Comparison of ENCODE assay signal across 14 cellular contexts in genomic region chr4:6277935-6278800, GRCh38. TPM values are rescaled to one million over a fixed set of nuclear protein-coding genes. Genes with fewer than 3 reads are reported as not detected.
DNase-seq lines count a peak whose midpoint lies in the region; ATAC-seq and TF ChIP-seq lines count a peak whose summit lies in the region.
"Had no signal": no experiment of that assay in that cellular context is flagged by ENCODE, and none has a peak within 500 bp of the region (broad histone marks: within the 10 kb centered on the region; RNA-seq: fewer than 3 reads in every experiment).

No MANE protein-coding gene starts in this region.

- no peaks in the 10 kb centered on the region for H3K9me3 ChIP-seq in duodenal mucosa (ENCODE audit: control insufficient read depth in 1 of 2, low read length in 2 of 2)
- no peaks in the 10 kb centered on the region for H3K9me3 ChIP-seq in mucosa of rectum (ENCODE audit: control insufficient read depth in 2 of 2, low read length in 2 of 2)
- H3K9me3 ChIP-seq: SJCRH30 had no signal

- no peak for TF ChIP-seq CTCF in type B pancreatic cell (conservative IDR thresholded peaks at IDR 0.05)

- H3K27ac Mint-ChIP-seq in type B pancreatic cell: peak overlapping the region; percentile 66
- H3K27ac Mint-ChIP-seq: WTC11 had no signal

- peaks cover 2 to 15% of the 10 kb centered on the region in 2 donors for H3K36me3 ChIP-seq in duodenal mucosa (ENCODE audit: control insufficient read depth in 1 of 2, insufficient read depth in 2 of 2, low read length in 2 of 2)
- no peaks in the 10 kb centered on the region for H3K36me3 ChIP-seq in mucosa of rectum (ENCODE audit: control insufficient read depth in 2 of 2, insufficient read depth in 2 of 2, low read length in 2 of 2)
- H3K36me3 ChIP-seq: SJCRH30 had no signal

- H3K9ac ChIP-seq in duodenal mucosa (ENCODE audit: low read depth in 1 of 2, low read length in 2 of 2) (peak overlapping the region; percentile 1 to 73), mucosa of rectum (ENCODE audit: low read depth in 1 of 2, low read length in 2 of 2) (peak overlapping the region in 1 of 2 donors; percentile 2)

- H3K27ac ChIP-seq in duodenal mucosa (ENCODE audit: low read depth, low read length) (peak overlapping the region; percentile 46), mucosa of rectum (ENCODE audit: low read depth in 2 of 2, low read length in 2 of 2) (peak overlapping the region; percentile 35 to 53)
- H3K27ac ChIP-seq: SJCRH30 had no signal

- H3K4me1 ChIP-seq in duodenal mucosa (ENCODE audit: control insufficient read depth in 1 of 2, insufficient read depth in 2 of 2, low read length in 2 of 2) (peaks cover 58 to 82% of the 10 kb centered on the region in 2 donors), mucosa of rectum (ENCODE audit: control insufficient read depth in 2 of 2, insufficient read depth in 2 of 2, low read length in 2 of 2) (peaks cover 16 to 25% of the 10 kb centered on the region in 2 donors)

- H3K4me3 Mint-ChIP-seq in activated T-cell treated with anti-CD3 and anti-CD28 coated beads, Interleukin-2, amount 50 U/mL, for 4 hours: peak overlapping the region; percentile 48
- peak overlapping the region; percentile 65 for H3K4me3 Mint-ChIP-seq in type B pancreatic cell
- H3K4me3 Mint-ChIP-seq: WTC11 had no signal

- H3K27me3 ChIP-seq in duodenal mucosa (ENCODE audit: control insufficient read depth in 1 of 2, insufficient read depth in 2 of 2, low read length in 2 of 2) (no peaks in the 10 kb centered on the region), mucosa of rectum (ENCODE audit: control insufficient read depth in 2 of 2, insufficient read depth in 2 of 2, low read length in 2 of 2) (no peaks in the 10 kb centered on the region)
- H3K27me3 ChIP-seq: SJCRH30 had no signal

- no peaks in the 10 kb centered on the region for H3K27me3 Mint-ChIP-seq in activated T-cell treated with anti-CD3 and anti-CD28 coated beads, Interleukin-2, amount 50 U/mL, for 4 hours (ENCODE audit: low read depth)
- no peaks in the 10 kb centered on the region for H3K27me3 Mint-ChIP-seq in type B pancreatic cell

- peaks cover 9% of the 10 kb centered on the region for H3K4me1 Mint-ChIP-seq in activated T-cell treated with anti-CD3 and anti-CD28 coated beads, Interleukin-2, amount 50 U/mL, for 4 hours (ENCODE audit: low read depth)
- peaks cover 25% of the 10 kb centered on the region for H3K4me1 Mint-ChIP-seq in type B pancreatic cell (ENCODE audit: unreplicated experiment)

- no peaks in the 10 kb centered on the region for H3K36me3 Mint-ChIP-seq in activated T-cell treated with anti-CD3 and anti-CD28 coated beads, Interleukin-2, amount 50 U/mL, for 4 hours (ENCODE audit: insufficient read depth)
- no peaks in the 10 kb centered on the region for H3K36me3 Mint-ChIP-seq in type B pancreatic cell

- H3K4me3 ChIP-seq in duodenal mucosa (ENCODE audit: low read depth in 1 of 2, low read length in 2 of 2) (peak overlapping the region; percentile 36 to 48), mucosa of rectum (ENCODE audit: low read length in 2 of 2) (no peak overlapping the region)
- H3K4me3 ChIP-seq: SJCRH30 had no signal

- H3K9me3 Mint-ChIP-seq in activated T-cell treated with anti-CD3 and anti-CD28 coated beads, Interleukin-2, amount 50 U/mL, for 4 hours: no peaks in the 10 kb centered on the region
- no peaks in the 10 kb centered on the region for H3K9me3 Mint-ChIP-seq in type B pancreatic cell
- H3K9me3 Mint-ChIP-seq: WTC11 had no signal

- DNase-seq in activated T-cell treated with anti-CD3 and anti-CD28 coated beads, Interleukin-2, amount 50 U/mL, for 4 hours: no peak
- DNase-seq in activated T-cell treated with anti-CD3 and anti-CD28 coated beads for 4 hours (no peak), type B pancreatic cell (ENCODE audit: extremely low spot score, unreplicated experiment) (no peak), DMS 273 (lab: John Stamatoyannopoulos, UW; ENCODE audit: unreplicated experiment) (no peak), NCI-H510A treated with DMSO at 0.1 percent for 48 hours (lab: John Stamatoyannopoulos, UW) (no peak)
- DNase-seq in activated naive CD4-positive, alpha-beta T cell treated with Interleukin-2 at 50 U/mL for 16 hours: no peak
- DNase-seq: DMS79, islet precursor cell, NCI-H1092 treated with DMSO at 0.1 percent for 48 hours, NCI-H526, SJCRH30 had no signal

- ATAC-seq in activated T-cell treated with anti-CD3 and anti-CD28 coated beads, Interleukin-2, amount 50 U/mL, for 4 hours: no peak
- ATAC-seq: WTC11 had no signal

RNA-seq across cellular contexts. Expression of gene WFS1, which starts 8.5 kb away (rescaled TPM):
- 1 to 10 TPM; 7.0 to 7.7 (median 7.3) TPM for total RNA-seq in activated T-cell treated with anti-CD3 and anti-CD28 coated beads, Interleukin-2, amount 50 U/mL, for 4 hours
- total RNA-seq in type B pancreatic cell (ENCODE audit: low replicate concordance): 41.1 and 48.7 TPM in 2 replicates

Comparison
In these comparisons a context has a peak if more than half of its experiments do, and no peak if none do; other contexts are left out.
1. H3K4me3 ChIP-seq: peak in duodenal mucosa (2 of 2); none in mucosa of rectum (0 of 2).